14 cellular contexts compared by ENCODE assay signal in genomic region chr11:67291481-67292381, GRCh38. TPM values are rescaled to one million over a fixed set of nuclear protein-coding genes. Genes with fewer than 3 reads are reported as not detected.
DNase-seq lines count a peak whose midpoint lies in the region; ATAC-seq and TF ChIP-seq lines count a peak whose summit lies in the region.
"Had no signal": no experiment of that assay in that cellular context is flagged by ENCODE, and none has a peak within 500 bp of the region (broad histone marks: within the 10 kb centered on the region; RNA-seq: fewer than 3 reads in every experiment).

No MANE protein-coding gene starts in this region.

- H3K36me3 Mint-ChIP-seq in activated CD4-positive, alpha-beta T cell treated with anti-CD3 and anti-CD28 coated beads, Interleukin-2, amount 10 ng/mL, durations not matched to agents 7 days and 5 days (ENCODE audit: low read depth) = peaks cover 74% of the 10 kb centered on the region
- H3K36me3 Mint-ChIP-seq in activated T-helper 17 cell treated with anti-CD3 and anti-CD28 coated beads, Interleukin-2, amount 50 U/mL, for 72 hours (ENCODE audit: low read depth) = peaks cover 92% of the 10 kb centered on the region
- peaks cover 59% of the 10 kb centered on the region for H3K36me3 Mint-ChIP-seq in stimulated activated memory B cell treated with anti-CD40 and anti-IgM and Interleukin-4, amounts not matched to agents 10 μg/mL and 1 μg/mL and 100 μg/mL, for 72 hours

- H3K4me3 Mint-ChIP-seq in activated CD4-positive, alpha-beta T cell treated with anti-CD3 and anti-CD28 coated beads, Interleukin-2, amount 10 ng/mL, durations not matched to agents 7 days and 5 days = no peak overlapping the region
- peak overlapping the region; percentile 86 for H3K4me3 Mint-ChIP-seq in activated T-helper 17 cell treated with anti-CD3 and anti-CD28 coated beads, Interleukin-2, amount 50 U/mL, for 72 hours
- no peak overlapping the region for H3K4me3 Mint-ChIP-seq in stimulated activated memory B cell treated with anti-CD40 and anti-IgM and Interleukin-4, amounts not matched to agents 10 μg/mL and 1 μg/mL and 100 μg/mL, for 72 hours

- POLR2A ChIA-PET in activated CD4-positive, alpha-beta T cell treated with anti-CD3 and anti-CD28 coated beads, Interleukin-2, amount 10 ng/mL, durations not matched to agents 7 days and 5 days (lab: Charles Lee) = no interaction called here

- CTCF ChIA-PET in activated CD4-positive, alpha-beta T cell treated with anti-CD3 and anti-CD28 coated beads, Interleukin-2, amount 10 ng/mL, durations not matched to agents 7 days and 5 days (lab: Charles Lee) = interaction anchor here (1.3 to 6.1 kb wide), 3 partner anchors 11 to 25 kb away, joined by 3 to 41 read pairs (median 7); partner anchors contain the start of gene SSH3

- H3K27me3 Mint-ChIP-seq in activated CD4-positive, alpha-beta T cell treated with anti-CD3 and anti-CD28 coated beads, Interleukin-2, amount 10 ng/mL, durations not matched to agents 7 days and 5 days = no peaks in the 10 kb centered on the region
- H3K27me3 Mint-ChIP-seq in activated T-helper 17 cell treated with anti-CD3 and anti-CD28 coated beads, Interleukin-2, amount 50 U/mL, for 72 hours = no peaks in the 10 kb centered on the region
- no peaks in the 10 kb centered on the region for H3K27me3 Mint-ChIP-seq in stimulated activated memory B cell treated with anti-CD40 and anti-IgM and Interleukin-4, amounts not matched to agents 10 μg/mL and 1 μg/mL and 100 μg/mL, for 72 hours

- H3K27ac Mint-ChIP-seq in activated CD4-positive, alpha-beta T cell treated with anti-CD3 and anti-CD28 coated beads, Interleukin-2, amount 10 ng/mL, durations not matched to agents 7 days and 5 days = peak overlapping the region; percentile 13
- H3K27ac Mint-ChIP-seq in activated T-helper 17 cell treated with anti-CD3 and anti-CD28 coated beads, Interleukin-2, amount 50 U/mL, for 72 hours = peak overlapping the region; percentile 86
- peak overlapping the region; percentile 29 for H3K27ac Mint-ChIP-seq in stimulated activated memory B cell treated with anti-CD40 and anti-IgM and Interleukin-4, amounts not matched to agents 10 μg/mL and 1 μg/mL and 100 μg/mL, for 72 hours

- H3K9me3 ChIP-seq in right lobe of liver = no peaks in the 10 kb centered on the region

- DNase-seq in activated CD4-positive, alpha-beta T cell treated with anti-CD3 and anti-CD28 coated beads, Interleukin-2, amount 10 ng/mL, durations not matched to agents 7 days and 5 days = no peak
- DNase-seq in activated CD4-positive, alpha-beta T cell treated with anti-CD3 and anti-CD28 coated beads for 4 hours = no peak
- DNase-seq in right lobe of liver (peak in 2 of 3 donors; percentile 16 to 51), DMS153 treated with DMSO at 0.1 percent for 48 hours (lab: John Stamatoyannopoulos, UW; ENCODE audit: unreplicated experiment) (no peak), mesenteric fat pad (ENCODE audit: low spot score) (no peak)
- DNase-seq in activated T-cell treated with anti-CD3 and anti-CD28 coated beads, Interleukin-2, amount 50 U/mL, for 1 hour = no peak
- DNase-seq: activated CD4-positive, alpha-beta T cell treated with anti-CD3 and anti-CD28 coated beads for 48 hours; activated gamma-delta T cell treated with Interleukin-2 at 50 U/mL for 16 hours; central memory CD4-positive, alpha-beta T cell; NCI-H345; nephron progenitor cell; substantia nigra had no signal

- no peaks in the 10 kb centered on the region for H3K27me3 ChIP-seq in right lobe of liver

- peaks cover 57% of the 10 kb centered on the region for H3K4me1 Mint-ChIP-seq in activated CD4-positive, alpha-beta T cell treated with anti-CD3 and anti-CD28 coated beads, Interleukin-2, amount 10 ng/mL, durations not matched to agents 7 days and 5 days
- peaks cover 25% of the 10 kb centered on the region for H3K4me1 Mint-ChIP-seq in activated T-helper 17 cell treated with anti-CD3 and anti-CD28 coated beads, Interleukin-2, amount 50 U/mL, for 72 hours
- peaks cover 41% of the 10 kb centered on the region for H3K4me1 Mint-ChIP-seq in stimulated activated memory B cell treated with anti-CD40 and anti-IgM and Interleukin-4, amounts not matched to agents 10 μg/mL and 1 μg/mL and 100 μg/mL, for 72 hours

- intact Hi-C loops in right lobe of liver (cut with DNase I) = no loop called here

- ATAC-seq in activated T-helper 17 cell treated with anti-CD3 and anti-CD28 coated beads, Interleukin-2, amount 50 U/mL, for 72 hours (replicated peaks) = no peak
- no peak for ATAC-seq in right lobe of liver
- no peak for ATAC-seq in stimulated activated memory B cell treated with anti-CD40 and anti-IgM and Interleukin-4, amounts not matched to agents 10 μg/mL and 1 μg/mL and 100 μg/mL, for 72 hours

- TF ChIP-seq CTCF in right lobe of liver (IDR thresholded peaks at IDR 0.05) = no peak

- peaks cover 0 to 12% (median 4%) of the 10 kb centered on the region in 4 donors for H3K4me1 ChIP-seq in right lobe of liver

- no peak for TF ChIP-seq POLR2A in right lobe of liver (IDR thresholded peaks at IDR 0.05)

- no peak overlapping the region for H3K27ac ChIP-seq in right lobe of liver

- H3K36me3 ChIP-seq in right lobe of liver = peaks cover 0 to 11% (median under 1%) of the 10 kb centered on the region in 4 donors

- peaks cover 7% of the 10 kb centered on the region for H3K9me3 Mint-ChIP-seq in activated CD4-positive, alpha-beta T cell treated with anti-CD3 and anti-CD28 coated beads, Interleukin-2, amount 10 ng/mL, durations not matched to agents 7 days and 5 days
- no peaks in the 10 kb centered on the region for H3K9me3 Mint-ChIP-seq in activated T-helper 17 cell treated with anti-CD3 and anti-CD28 coated beads, Interleukin-2, amount 50 U/mL, for 72 hours
- H3K9me3 Mint-ChIP-seq in stimulated activated memory B cell treated with anti-CD40 and anti-IgM and Interleukin-4, amounts not matched to agents 10 μg/mL and 1 μg/mL and 100 μg/mL, for 72 hours = peaks cover 5% of the 10 kb centered on the region

- no peak overlapping the region for H3K4me3 ChIP-seq in right lobe of liver

- 100% methylated on average over 6 of the region's 33 CpGs for WGBS in right lobe of liver (ENCODE audit: insufficient coverage, low coverage, low lambda C conversion rate, missing lambda C conversion rate)

RNA-seq across cellular contexts. Expression of gene ANKRD13D, which starts 2.6 kb away (rescaled TPM):
- total RNA-seq in activated CD4-positive, alpha-beta T cell treated with anti-CD3 and anti-CD28 coated beads, Interleukin-2, amount 10 ng/mL, durations not matched to agents 7 days and 5 days = 100 to 1,000 TPM; 135 to 194 TPM
- 100 to 1,000 TPM; 102 to 137 TPM for total RNA-seq in activated T-helper 17 cell treated with anti-CD3 and anti-CD28 coated beads, Interleukin-2, amount 50 U/mL, for 72 hours
- total RNA-seq in right lobe of liver = 10 to 100 TPM in 4 of 6 experiments, 1 to 10 TPM in 2; 7.7 to 14.1 (median 10.4) TPM
- 42.5 TPM for total RNA-seq in mesenteric fat pad

RNA-seq across cellular contexts. Expression of gene SSH3, which starts 11.6 kb away (rescaled TPM):
- total RNA-seq in activated CD4-positive, alpha-beta T cell treated with anti-CD3 and anti-CD28 coated beads, Interleukin-2, amount 10 ng/mL, durations not matched to agents 7 days and 5 days = 1 to 10 TPM; 8.2 to 9.6 TPM
- total RNA-seq in activated T-helper 17 cell treated with anti-CD3 and anti-CD28 coated beads, Interleukin-2, amount 50 U/mL, for 72 hours = 10 to 100 TPM; 15.8 to 22.0 TPM
- 10 to 100 TPM; 10.9 to 17.9 (median 14.5) TPM for total RNA-seq in right lobe of liver
- 19.9 TPM for total RNA-seq in mesenteric fat pad

RNA-seq across cellular contexts. Expression of gene GRK2, which starts 25.5 kb away (rescaled TPM):
- total RNA-seq in activated CD4-positive, alpha-beta T cell treated with anti-CD3 and anti-CD28 coated beads, Interleukin-2, amount 10 ng/mL, durations not matched to agents 7 days and 5 days = 100 to 1,000 TPM; 306 to 324 TPM
- 100 to 1,000 TPM; 197 to 265 TPM for total RNA-seq in activated T-helper 17 cell treated with anti-CD3 and anti-CD28 coated beads, Interleukin-2, amount 50 U/mL, for 72 hours
- total RNA-seq in right lobe of liver = 10 to 100 TPM; 24.5 to 43.9 (median 28.5) TPM
- total RNA-seq in mesenteric fat pad = 60.2 TPM

Comparison
In these comparisons a context has a peak if more than half of its experiments do, and no peak if none do; other contexts are left out.
1. DNase-seq: peak in right lobe of liver (2 of 3); none in activated CD4-positive, alpha-beta T cell treated with anti-CD3 and anti-CD28 coated beads, Interleukin-2, amount 10 ng/mL, durations not matched to agents 7 days and 5 days (single experiment), activated CD4-positive, alpha-beta T cell treated with anti-CD3 and anti-CD28 coated beads for 4 hours (0 of 2), DMS153 treated with DMSO at 0.1 percent for 48 hours (single experiment), mesenteric fat pad (single experiment) and activated T-cell treated with anti-CD3 and anti-CD28 coated beads, Interleukin-2, amount 50 U/mL, for 1 hour (single experiment).
2. H3K27ac Mint-ChIP-seq: peak in every context shown above with its lines; median percentile 86 in activated T-helper 17 cell treated with anti-CD3 and anti-CD28 coated beads, Interleukin-2, amount 50 U/mL, for 72 hours; 29 in stimulated activated memory B cell treated with anti-CD40 and anti-IgM and Interleukin-4, amounts not matched to agents 10 μg/mL and 1 μg/mL and 100 μg/mL, for 72 hours; 13 in activated CD4-positive, alpha-beta T cell treated with anti-CD3 and anti-CD28 coated beads, Interleukin-2, amount 10 ng/mL, durations not matched to agents 7 days and 5 days.